In the genomic region with DNA sequence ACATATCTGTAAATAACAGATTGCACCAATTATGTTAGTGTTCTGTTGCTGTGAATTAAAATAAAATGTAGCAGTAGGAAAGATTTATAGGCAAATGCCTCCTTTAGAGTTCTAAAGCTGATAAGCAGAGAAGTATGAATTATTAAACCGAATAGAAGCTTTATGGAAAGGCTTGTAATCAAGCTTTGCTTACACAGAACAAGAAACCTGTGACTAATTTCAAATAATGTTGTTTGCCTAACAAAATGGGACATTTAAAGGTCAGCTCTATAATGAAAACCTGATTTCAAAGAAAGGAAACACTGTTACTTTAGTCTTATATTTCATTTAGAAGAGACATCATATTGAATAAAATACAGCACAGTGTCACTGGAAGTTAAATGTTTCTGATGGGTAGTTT, we compare ENCODE assay signal across 32 cellular contexts.
"Had no signal": no experiment of that assay in that cellular context is flagged by ENCODE, and none has a peak within 500 bp of the region (broad histone marks: within the 10 kb centered on the region; RNA-seq: fewer than 3 reads in every experiment).

No MANE protein-coding gene starts in this region.

- H3K27ac ChIP-seq: adrenal gland, body of pancreas, epithelial cell of prostate, esophagus squamous epithelium, gastroesophageal sphincter, heart right ventricle had no signal

- FAIRE-seq: colon, endometrium, endothelial cell of umbilical vein had no signal

- H3K4me3 ChIP-seq: adrenal gland, body of pancreas, esophagus squamous epithelium, gastroesophageal sphincter, heart right ventricle had no signal

- H3K4me1 ChIP-seq: adrenal gland, body of pancreas, esophagus squamous epithelium, gastroesophageal sphincter, heart right ventricle had no signal

- H3K36me3 ChIP-seq: adrenal gland, esophagus squamous epithelium, gastroesophageal sphincter, heart right ventricle had no signal

- H3K9me3 ChIP-seq: adrenal gland, body of pancreas, esophagus squamous epithelium, gastroesophageal sphincter had no signal

- H3K27me3 ChIP-seq: adrenal gland, body of pancreas, esophagus squamous epithelium, gastroesophageal sphincter, heart right ventricle had no signal

- DNase-seq: activated CD4-positive, alpha-beta memory T cell treated with anti-CD3 and anti-CD28 coated beads for 36 hours; activated CD4-positive, alpha-beta T cell treated with anti-CD3 and anti-CD28 coated beads for 36 hours; activated CD4-positive, alpha-beta T cell treated with anti-CD3 and anti-CD28 coated beads, Interleukin-2, amount 10 ng/mL, durations not matched to agents 24 days and 14 days; activated CD4-positive, CD25-positive, alpha-beta regulatory T cell; activated CD4-positive, CD25-positive, alpha-beta regulatory T cell treated with anti-CD3 and anti-CD28 coated beads, Interleukin-2, amount 50 U/mL, for 72 hours; activated CD8-positive, alpha-beta memory T cell treated with anti-CD3 and anti-CD28 coated beads, Interleukin-2, amount 10 ng/mL, durations not matched to agents 7 days and 5 days; activated CD8-positive, alpha-beta memory T cell treated with anti-CD3 and anti-CD28 coated beads, Interleukin-2, amount 50 U/mL, for 4 hours; activated CD8-positive, alpha-beta T cell treated with anti-CD3 and anti-CD28 coated beads, Interleukin-2, amount 10 ng/mL, durations not matched to agents 7 days and 5 days; activated effector memory CD4-positive, alpha-beta T cell treated with anti-CD3 and anti-CD28 coated beads, Interleukin-2, amount 50 U/mL, for 16 hours; activated naive CD4-positive, alpha-beta T cell treated with anti-CD3 and anti-CD28 coated beads for 36 hours; activated naive CD8-positive, alpha-beta T cell treated with anti-CD3 and anti-CD28 coated beads for 36 hours; activated naive CD8-positive, alpha-beta T cell treated with anti-CD3 and anti-CD28 coated beads, Interleukin-2, amount 50 U/mL, for 24 hours; activated T-cell treated with anti-CD3 and anti-CD28 coated beads, Interleukin-2, amount 50 U/mL, for 1 hour; activated T-cell treated with anti-CD3 and anti-CD28 coated beads, Interleukin-2, amount 50 U/mL, for 48 hours; adrenal gland; amygdala; aorta; body of pancreas; caudate nucleus; cortex of kidney; dermis blood vessel endothelial cell; effector CD4-positive, alpha-beta T cell; effector memory CD8-positive, alpha-beta T cell; esophagus squamous epithelium; foreskin melanocyte; heart right ventricle; T-helper 2 cell had no signal

- ATAC-seq: activated CD4-positive, alpha-beta T cell treated with anti-CD3 and anti-CD28 coated beads for 36 hours; activated CD8-positive, alpha-beta memory T cell treated with anti-CD3 and anti-CD28 coated beads, Interleukin-2, amount 10 ng/mL, durations not matched to agents 7 days and 5 days; activated CD8-positive, alpha-beta T cell treated with anti-CD3 and anti-CD28 coated beads, Interleukin-2, amount 10 ng/mL, durations not matched to agents 7 days and 5 days; activated naive CD8-positive, alpha-beta T cell treated with anti-CD3 and anti-CD28 coated beads, Interleukin-2, amount 50 U/mL, for 24 hours; body of pancreas; effector memory CD8-positive, alpha-beta T cell; gastroesophageal sphincter; heart right ventricle had no signal
